Comparison of ENCODE assay signal across 1 cellular context in genomic region chr1:32650752-32651460, GRCh38.
TF ChIP-seq lines count a peak whose summit lies in the region.

TSS of gene RBBP4 (plus strand) at chr1:32651208. CDS start at chr1:32651307, 99 bp downstream.

TF ChIP-seq in K562, 482 proteins besides CTCF, POLR2A, EP300 and RAD21 (continued from another document and continues in another):
- no peak for TF ChIP-seq ARID3A (IDR thresholded peaks at IDR 0.05; ENCODE audit: borderline replicate concordance, low read depth, low read length)
- TF ChIP-seq NR2C1 (IDR thresholded peaks at IDR 0.05), result 0 out of 2 replicates have a peak, but pooled peaks have one; percentile 51
- TF ChIP-seq NR2C1 (tag; IDR thresholded peaks at IDR 0.05), result peak; percentile 92
- TF ChIP-seq SNAPC5 (CRISPR knock-in tag; IDR thresholded peaks at IDR 0.05), result peak; percentile 59; the same call in 1 of the 2 replicates
- peak; percentile 57 for TF ChIP-seq POLR2AphosphoS5 (IDR thresholded peaks at IDR 0.05; ENCODE audit: control insufficient read depth, insufficient read depth, low read depth, low read length)
- no peak for TF ChIP-seq ADNP (tag; IDR thresholded peaks at IDR 0.05)
- TF ChIP-seq THRA (IDR thresholded peaks at IDR 0.05), result no peak
- 0 out of 2 replicates have a peak, but pooled peaks have one; percentile 1 for TF ChIP-seq SPI1 (IDR thresholded peaks at IDR 0.05; ENCODE audit: borderline replicate concordance, low read depth, low read length)
- TF ChIP-seq ZFP91 (CRISPR knock-in tag; IDR thresholded peaks at IDR 0.05), result no peak; the same call in none of the 2 replicates
- TF ChIP-seq, protein P1, sequence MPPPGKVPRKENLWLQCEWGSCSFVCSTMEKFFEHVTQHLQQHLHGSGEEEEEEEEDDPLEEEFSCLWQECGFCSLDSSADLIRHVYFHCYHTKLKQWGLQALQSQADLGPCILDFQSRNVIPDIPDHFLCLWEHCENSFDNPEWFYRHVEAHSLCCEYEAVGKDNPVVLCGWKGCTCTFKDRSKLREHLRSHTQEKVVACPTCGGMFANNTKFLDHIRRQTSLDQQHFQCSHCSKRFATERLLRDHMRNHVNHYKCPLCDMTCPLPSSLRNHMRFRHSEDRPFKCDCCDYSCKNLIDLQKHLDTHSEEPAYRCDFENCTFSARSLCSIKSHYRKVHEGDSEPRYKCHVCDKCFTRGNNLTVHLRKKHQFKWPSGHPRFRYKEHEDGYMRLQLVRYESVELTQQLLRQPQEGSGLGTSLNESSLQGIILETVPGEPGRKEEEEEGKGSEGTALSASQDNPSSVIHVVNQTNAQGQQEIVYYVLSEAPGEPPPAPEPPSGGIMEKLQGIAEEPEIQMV (tag; conservative IDR thresholded peaks at IDR 0.05; ENCODE audit: low read depth), result peak; percentile 94
- TF ChIP-seq CBFA2T2 (conservative IDR thresholded peaks at IDR 0.05), result peak; percentile 60
- no peak for TF ChIP-seq ZNF778 (CRISPR knock-in tag; IDR thresholded peaks at IDR 0.05)
- TF ChIP-seq PRDM10 (IDR thresholded peaks at IDR 0.05; ENCODE audit: partially characterized antibody), result peak; percentile 46
- TF ChIP-seq ZNF124 (CRISPR knock-in tag; IDR thresholded peaks at IDR 0.05), result no peak; the same call in 1 of the 2 replicates
- TF ChIP-seq ELF1 (tag; IDR thresholded peaks at IDR 0.05), result peak; percentile 88
- TF ChIP-seq TEAD4 (IDR thresholded peaks at IDR 0.05; ENCODE audit: low read length), result peak; percentile 40
- TF ChIP-seq TEAD4 (CRISPR knock-in tag; IDR thresholded peaks at IDR 0.05; ENCODE audit: borderline replicate concordance), result 0 out of 2 replicates have a peak, but pooled peaks have one; percentile 76
- TF ChIP-seq HMG20A (CRISPR knock-in tag; conservative IDR thresholded peaks at IDR 0.05), result peak; percentile 67; the same call in 1 of the 2 replicates
- TF ChIP-seq NFE2 (IDR thresholded peaks at IDR 0.05; ENCODE audit: low read depth), result no peak
- TF ChIP-seq, protein P2, sequence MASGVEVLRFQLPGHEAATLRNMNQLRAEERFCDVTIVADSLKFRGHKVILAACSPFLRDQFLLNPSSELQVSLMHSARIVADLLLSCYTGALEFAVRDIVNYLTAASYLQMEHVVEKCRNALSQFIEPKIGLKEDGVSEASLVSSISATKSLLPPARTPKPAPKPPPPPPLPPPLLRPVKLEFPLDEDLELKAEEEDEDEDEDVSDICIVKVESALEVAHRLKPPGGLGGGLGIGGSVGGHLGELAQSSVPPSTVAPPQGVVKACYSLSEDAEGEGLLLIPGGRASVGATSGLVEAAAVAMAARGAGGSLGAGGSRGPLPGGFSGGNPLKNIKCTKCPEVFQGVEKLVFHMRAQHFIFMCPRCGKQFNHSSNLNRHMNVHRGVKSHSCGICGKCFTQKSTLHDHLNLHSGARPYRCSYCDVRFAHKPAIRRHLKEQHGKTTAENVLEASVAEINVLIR (CRISPR knock-in tag; IDR thresholded peaks at IDR 0.05), result peak; percentile 81; the same call in 1 of the 2 replicates
- peak; percentile 84 for TF ChIP-seq ETS2 (tag; IDR thresholded peaks at IDR 0.05; ENCODE audit: borderline replicate concordance, poor library complexity, severe bottlenecking)
- TF ChIP-seq ZBTB9 (CRISPR knock-in tag; IDR thresholded peaks at IDR 0.05), result peak; percentile 99
- TF ChIP-seq PTTG1 (tag; IDR thresholded peaks at IDR 0.05; ENCODE audit: low read depth), result peak; percentile 93
- peak; percentile 97 for TF ChIP-seq USF1 (CRISPR knock-in tag; IDR thresholded peaks at IDR 0.05)
- TF ChIP-seq BRF1 (IDR thresholded peaks at IDR 0.05; ENCODE audit: borderline replicate concordance, extremely low read depth, insufficient read length), result no peak
- TF ChIP-seq XRCC3 (IDR thresholded peaks at IDR 0.05), result no peak
- TF ChIP-seq ZFP1 (CRISPR knock-in tag; IDR thresholded peaks at IDR 0.05), result peak; percentile 87
- TF ChIP-seq HDGF (IDR thresholded peaks at IDR 0.05), result 0 out of 2 replicates have a peak, but pooled peaks have one; percentile 47
- no peak for TF ChIP-seq TCF7 (IDR thresholded peaks at IDR 0.05; ENCODE audit: borderline replicate concordance)
- peak; percentile 95 for TF ChIP-seq NR2F6 (CRISPR knock-in tag; IDR thresholded peaks at IDR 0.05)
- TF ChIP-seq, protein P3, sequence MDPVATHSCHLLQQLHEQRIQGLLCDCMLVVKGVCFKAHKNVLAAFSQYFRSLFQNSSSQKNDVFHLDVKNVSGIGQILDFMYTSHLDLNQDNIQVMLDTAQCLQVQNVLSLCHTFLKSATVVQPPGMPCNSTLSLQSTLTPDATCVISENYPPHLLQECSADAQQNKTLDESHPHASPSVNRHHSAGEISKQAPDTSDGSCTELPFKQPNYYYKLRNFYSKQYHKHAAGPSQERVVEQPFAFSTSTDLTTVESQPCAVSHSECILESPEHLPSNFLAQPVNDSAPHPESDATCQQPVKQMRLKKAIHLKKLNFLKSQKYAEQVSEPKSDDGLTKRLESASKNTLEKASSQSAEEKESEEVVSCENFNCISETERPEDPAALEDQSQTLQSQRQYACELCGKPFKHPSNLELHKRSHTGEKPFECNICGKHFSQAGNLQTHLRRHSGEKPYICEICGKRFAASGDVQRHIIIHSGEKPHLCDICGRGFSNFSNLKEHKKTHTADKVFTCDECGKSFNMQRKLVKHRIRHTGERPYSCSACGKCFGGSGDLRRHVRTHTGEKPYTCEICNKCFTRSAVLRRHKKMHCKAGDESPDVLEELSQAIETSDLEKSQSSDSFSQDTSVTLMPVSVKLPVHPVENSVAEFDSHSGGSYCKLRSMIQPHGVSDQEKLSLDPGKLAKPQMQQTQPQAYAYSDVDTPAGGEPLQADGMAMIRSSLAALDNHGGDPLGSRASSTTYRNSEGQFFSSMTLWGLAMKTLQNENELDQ (CRISPR knock-in tag; IDR thresholded peaks at IDR 0.05; ENCODE audit: borderline replicate concordance), result peak; percentile 77; the same call in 1 of the 2 replicates
- no peak for TF ChIP-seq MCM2 (IDR thresholded peaks at IDR 0.05; ENCODE audit: low read depth)
- TF ChIP-seq MIER1 (IDR thresholded peaks at IDR 0.05; ENCODE audit: low read depth), result no peak
- TF ChIP-seq, protein P4, sequence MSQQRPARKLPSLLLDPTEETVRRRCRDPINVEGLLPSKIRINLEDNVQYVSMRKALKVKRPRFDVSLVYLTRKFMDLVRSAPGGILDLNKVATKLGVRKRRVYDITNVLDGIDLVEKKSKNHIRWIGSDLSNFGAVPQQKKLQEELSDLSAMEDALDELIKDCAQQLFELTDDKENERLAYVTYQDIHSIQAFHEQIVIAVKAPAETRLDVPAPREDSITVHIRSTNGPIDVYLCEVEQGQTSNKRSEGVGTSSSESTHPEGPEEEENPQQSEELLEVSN (IDR thresholded peaks at IDR 0.05; ENCODE audit: borderline replicate concordance in 1 of 2, extremely low read depth in 1 of 2, insufficient read depth in 1 of 2, insufficient read length in 1 of 2, low read depth in 1 of 2, low read length in 1 of 2, poor library complexity in 1 of 2, severe bottlenecking in 1 of 2), result peak; percentile 98 to 99
- no peak for TF ChIP-seq ZNF280B (CRISPR knock-in tag; IDR thresholded peaks at IDR 0.05)
- no peak for TF ChIP-seq HNRNPUL1 (IDR thresholded peaks at IDR 0.05; ENCODE audit: low read length)
- peak; percentile 95 for TF ChIP-seq TEAD2 (tag; IDR thresholded peaks at IDR 0.05)
- peak; percentile 91 for TF ChIP-seq ZNF133 (CRISPR knock-in tag; IDR thresholded peaks at IDR 0.05)
- TF ChIP-seq HNRNPK (IDR thresholded peaks at IDR 0.05; ENCODE audit: low read depth, low read length, poor library complexity, severe bottlenecking), result no peak
- no peak for TF ChIP-seq HDAC6 (IDR thresholded peaks at IDR 0.05; ENCODE audit: low read depth, low read length)
- TF ChIP-seq RHOXF2B (CRISPR knock-in tag; conservative IDR thresholded peaks at IDR 0.05), result no peak
- TF ChIP-seq E2F5 (CRISPR knock-in tag; IDR thresholded peaks at IDR 0.05), result peak; percentile 86
